ENCODE assay signal across 20 cellular contexts in genomic region chr17:27608330-27609230, GRCh38. TPM values are rescaled to one million over a fixed set of nuclear protein-coding genes. Genes with fewer than 3 reads are reported as not detected.
A peak's percentile ranks its signal among the peaks of the same experiment; 100 is the strongest.
DNase-seq lines count a peak whose midpoint lies in the region; ATAC-seq, FAIRE-seq and TF ChIP-seq lines count a peak whose summit lies in the region.
"Had no signal": no experiment of that assay in that cellular context is flagged by ENCODE, and none has a peak within 500 bp of the region (broad histone marks: within the 10 kb centered on the region; RNA-seq: fewer than 3 reads in every experiment).

No MANE protein-coding gene starts in this region.

- peak; percentile 58 for ATAC-seq in GM18520 (IDR thresholded peaks at IDR 0.05; ENCODE audit: unreplicated experiment)
- peak; percentile 25; the same call in 1 of the 3 replicates for ATAC-seq in RWPE2 (ENCODE audit: low read depth)
- no peak for ATAC-seq in HepG2
- ATAC-seq in GM21447 (IDR thresholded peaks at IDR 0.05; ENCODE audit: unreplicated experiment): no peak

- H2AFZ ChIP-seq in HepG2 (ENCODE audit: low read length): no peak overlapping the region

- H3K9me3 ChIP-seq in RWPE2 (ENCODE audit: severe bottlenecking) (no peaks in the 10 kb centered on the region), HepG2 (ENCODE audit: low read length) (no peaks in the 10 kb centered on the region)
- H3K9me3 ChIP-seq: thyroid gland had no signal

- H3K27ac ChIP-seq in RWPE2 (ENCODE audit: poor library complexity, severe bottlenecking) (no peak overlapping the region), HepG2 (ENCODE audit: extremely low read length, insufficient read depth, low read length) (no peak overlapping the region)
- H3K27ac ChIP-seq: brain microvascular endothelial cell, foreskin keratinocyte, thyroid gland had no signal

- TF ChIP-seq EP300 in HepG2 (IDR thresholded peaks at IDR 0.05; ENCODE audit: low read depth in 2 of 2, low read length in 2 of 2): no peak
- TF ChIP-seq EP300 in HepG2 (CRISPR knock-in tag; IDR thresholded peaks at IDR 0.05; ENCODE audit: borderline replicate concordance): no peak

- H3K4me1 ChIP-seq in RWPE2 (ENCODE audit: insufficient read depth, poor library complexity, severe bottlenecking) (no peaks in the 10 kb centered on the region), HepG2 (ENCODE audit: insufficient read depth, low read length) (no peaks in the 10 kb centered on the region)
- H3K4me1 ChIP-seq: foreskin keratinocyte, thyroid gland had no signal

- no peaks in the 10 kb centered on the region for H4K20me1 ChIP-seq in HepG2 (ENCODE audit: insufficient read depth, low read length)

- no peaks in the 10 kb centered on the region for H3K9me3 Mint-ChIP-seq in activated CD4-positive, alpha-beta memory T cell treated with anti-CD3 and anti-CD28 coated beads for 36 hours
- no peaks in the 10 kb centered on the region for H3K9me3 Mint-ChIP-seq in activated CD4-positive, alpha-beta memory T cell treated with anti-CD3 and anti-CD28 coated beads, Interleukin-2, amount 10 ng/mL, durations not matched to agents 7 days and 5 days
- H3K9me3 Mint-ChIP-seq: CD4-positive, alpha-beta T cell had no signal

- no peaks in the 10 kb centered on the region for H3K79me2 ChIP-seq in HepG2 (ENCODE audit: insufficient read depth, low read length)

- no peaks in the 10 kb centered on the region for H3K27me3 ChIP-seq in RWPE2 (ENCODE audit: insufficient read depth, poor library complexity, severe bottlenecking)
- H3K27me3 ChIP-seq in HepG2 (ENCODE audit: control insufficient read depth in 1 of 2, insufficient read depth in 2 of 2, low read length in 2 of 2): no peaks in the 10 kb centered on the region
- H3K27me3 ChIP-seq: brain microvascular endothelial cell, foreskin keratinocyte, thyroid gland had no signal

- H3K9ac ChIP-seq in HepG2 (ENCODE audit: insufficient read depth, low read depth, low read length): no peak overlapping the region

- intact Hi-C loops in activated CD4-positive, alpha-beta memory T cell treated with anti-CD3 and anti-CD28 coated beads for 36 hours (cut with micrococcal nuclease): no loop called here
- intact Hi-C loops in HepG2 (cut with micrococcal nuclease; ENCODE audit: unreplicated experiment): loop anchor here (2.0 to 10.0 kb wide), 4 partner anchors 42 to 374 kb away; no protein-coding TSS in a partner anchor

- no peak overlapping the region for H3K4me3 Mint-ChIP-seq in activated CD4-positive, alpha-beta memory T cell treated with anti-CD3 and anti-CD28 coated beads for 36 hours
- no peak overlapping the region for H3K4me3 Mint-ChIP-seq in activated CD4-positive, alpha-beta memory T cell treated with anti-CD3 and anti-CD28 coated beads, Interleukin-2, amount 10 ng/mL, durations not matched to agents 7 days and 5 days
- H3K4me3 Mint-ChIP-seq: activated naive CD8-positive, alpha-beta T cell; CD4-positive, alpha-beta T cell had no signal

- FAIRE-seq in HepG2 (lab: Jason Lieb, UNC): no peak
- FAIRE-seq: endothelial cell of umbilical vein, HTR-8/SVneo had no signal

- H3K4me3 ChIP-seq in RWPE2 (ENCODE audit: severe bottlenecking) (no peak overlapping the region), HepG2 (replicated peaks in 1 of 3; ENCODE audit: insufficient read depth in 1 of 3, low read depth in 2 of 3, low read length in 3 of 3) (no peak overlapping the region)
- H3K4me3 ChIP-seq: thyroid gland had no signal

- H3K27me3 Mint-ChIP-seq in activated CD4-positive, alpha-beta memory T cell treated with anti-CD3 and anti-CD28 coated beads for 36 hours: no peaks in the 10 kb centered on the region
- H3K27me3 Mint-ChIP-seq in activated CD4-positive, alpha-beta memory T cell treated with anti-CD3 and anti-CD28 coated beads, Interleukin-2, amount 10 ng/mL, durations not matched to agents 7 days and 5 days: no peaks in the 10 kb centered on the region
- H3K27me3 Mint-ChIP-seq: activated naive CD8-positive, alpha-beta T cell; CD4-positive, alpha-beta T cell had no signal

- CTCF ChIA-PET in activated CD4-positive, alpha-beta memory T cell treated with anti-CD3 and anti-CD28 coated beads for 36 hours (lab: Charles Lee): interaction anchor here (0.9 to 4.4 kb wide), 7 partner anchors 9 to 370 kb away, joined by 3 to 46 read pairs (median 4); no protein-coding TSS in a partner anchor
- CTCF ChIA-PET in activated CD4-positive, alpha-beta memory T cell treated with anti-CD3 and anti-CD28 coated beads, Interleukin-2, amount 10 ng/mL, durations not matched to agents 7 days and 5 days (lab: Charles Lee): interaction anchor here (1.1 to 6.4 kb wide), 4 partner anchors 9 to 42 kb away, joined by 4 to 57 read pairs (median 12); no protein-coding TSS in a partner anchor
- CTCF ChIA-PET in HepG2 (lab: Yijun Ruan, JAX; ENCODE audit: low intra/inter-chr PET ratio, low total read pairs): interaction anchor here (2.4 kb wide), 1 partner anchor 43 kb away, joined by 7 read pairs; no protein-coding TSS in a partner anchor

- peak; percentile 34 for DNase-seq in activated CD4-positive, alpha-beta memory T cell treated with anti-CD3 and anti-CD28 coated beads for 36 hours
- DNase-seq in activated CD4-positive, alpha-beta memory T cell treated with anti-CD3 and anti-CD28 coated beads, Interleukin-2, amount 10 ng/mL, durations not matched to agents 7 days and 5 days: no peak
- DNase-seq in RWPE2 (ENCODE audit: low spot score): no peak
- peak; percentile 13 for DNase-seq in HepG2 (ENCODE audit: low spot score)
- no peak for DNase-seq in erythroblast (lab: John Stamatoyannopoulos, UW)
- no peak for DNase-seq in DMS79 (lab: John Stamatoyannopoulos, UW)
- DNase-seq: brain microvascular endothelial cell; DMS79 treated with DMSO at 0.1 percent for 48 hours; foreskin keratinocyte; GOT3; islet precursor cell; NCI-H2081; NK-92 treated with Interleukin-12 subunit alpha and Interleukin-12 subunit beta, amount 100 ng/mL, for 24 hours; thyroid gland had no signal

- TF ChIP-seq POLR2A in HepG2 (IDR thresholded peaks at IDR 0.05; ENCODE audit: insufficient read depth in 1 of 2, low read depth in 2 of 2, low read length in 2 of 2) (no peak), erythroblast (IDR thresholded peaks at IDR 0.05; ENCODE audit: low read length) (no peak)

- no peak overlapping the region for H3K4me2 ChIP-seq in HepG2 (ENCODE audit: low read depth, low read length)

- in situ Hi-C loops in HepG2 (cut with HindIII; ENCODE audit: extremely low pct_ligation_motif_present, low pct_unique_long_range_greater_than_20kb): loop anchor here (5.0 kb wide), 1 partner anchor 44 kb away; no protein-coding TSS in a partner anchor

- H3K36me3 ChIP-seq in RWPE2 (ENCODE audit: low read depth) (no peaks in the 10 kb centered on the region), HepG2 (replicated peaks in 1 of 2; ENCODE audit: control insufficient read depth in 1 of 2, insufficient read depth in 2 of 2, low read length in 2 of 2) (peaks cover 30 to 62% of the 10 kb centered on the region in 2 experiments)

- POLR2A ChIA-PET in activated CD4-positive, alpha-beta memory T cell treated with anti-CD3 and anti-CD28 coated beads for 36 hours (lab: Charles Lee): interaction anchor here (0.6 kb wide), 1 partner anchor 138 kb away, joined by 3 read pairs; no protein-coding TSS in a partner anchor
- POLR2A ChIA-PET in activated CD4-positive, alpha-beta memory T cell treated with anti-CD3 and anti-CD28 coated beads, Interleukin-2, amount 10 ng/mL, durations not matched to agents 7 days and 5 days (lab: Charles Lee): no interaction called here
- POLR2A ChIA-PET in HepG2 (lab: Yijun Ruan, JAX): no interaction called here

- no peak overlapping the region for H3K27ac Mint-ChIP-seq in activated CD4-positive, alpha-beta memory T cell treated with anti-CD3 and anti-CD28 coated beads for 36 hours
- H3K27ac Mint-ChIP-seq in activated CD4-positive, alpha-beta memory T cell treated with anti-CD3 and anti-CD28 coated beads, Interleukin-2, amount 10 ng/mL, durations not matched to agents 7 days and 5 days: no peak overlapping the region
- H3K27ac Mint-ChIP-seq: activated naive CD8-positive, alpha-beta T cell; CD4-positive, alpha-beta T cell had no signal

- no TSS peak for BruUV-seq in HepG2 (replicated peaks; lab: Mats Ljungman, UMichigan)

- peaks cover 24% of the 10 kb centered on the region for H3K4me1 Mint-ChIP-seq in activated CD4-positive, alpha-beta memory T cell treated with anti-CD3 and anti-CD28 coated beads for 36 hours (ENCODE audit: low read depth)
- H3K4me1 Mint-ChIP-seq in activated CD4-positive, alpha-beta memory T cell treated with anti-CD3 and anti-CD28 coated beads, Interleukin-2, amount 10 ng/mL, durations not matched to agents 7 days and 5 days: peaks cover 17% of the 10 kb centered on the region

- TF ChIP-seq RAD21 in HepG2 (CRISPR knock-in tag; IDR thresholded peaks at IDR 0.05): no peak

- TF ChIP-seq CTCF in RWPE2 (IDR thresholded peaks at IDR 0.05; ENCODE audit: poor library complexity, severe bottlenecking) (no peak), HepG2 (CRISPR knock-in tag; IDR thresholded peaks at IDR 0.05) (no peak)

- WGBS in HepG2 (ENCODE audit: low lambda C conversion rate): 88% methylated on average over 9 of the region's 11 CpGs

- H3K36me3 Mint-ChIP-seq in activated CD4-positive, alpha-beta memory T cell treated with anti-CD3 and anti-CD28 coated beads for 36 hours: peaks cover 58% of the 10 kb centered on the region
- H3K36me3 Mint-ChIP-seq in activated CD4-positive, alpha-beta memory T cell treated with anti-CD3 and anti-CD28 coated beads, Interleukin-2, amount 10 ng/mL, durations not matched to agents 7 days and 5 days (ENCODE audit: low read depth): peaks cover 32% of the 10 kb centered on the region

RNA-seq across cellular contexts. Expression of gene LGALS9, which starts 22.4 kb away (rescaled TPM):
- total RNA-seq in activated CD4-positive, alpha-beta memory T cell treated with anti-CD3 and anti-CD28 coated beads for 36 hours: 10 to 100 TPM; 44.3 to 45.4 TPM
- total RNA-seq in activated CD4-positive, alpha-beta memory T cell treated with anti-CD3 and anti-CD28 coated beads, Interleukin-2, amount 10 ng/mL, durations not matched to agents 7 days and 5 days: 100 to 1,000 TPM; 238 to 240 TPM
- total RNA-seq in HepG2 (2016; rRNA removed; fragmentation: Illumina TruSeq; extraction: Trizol): 0.40 and 0.56 TPM in 2 replicates
- not detected in 2 replicates for total RNA-seq in HepG2 (2016; cell fraction: cytosol; rRNA removed; fragmentation: Illumina TruSeq; extraction: Trizol; ENCODE audit: low read depth)
- 0.26 TPM in 1 of 2 replicates, not detected in the other for total RNA-seq in HepG2 (2016; cell fraction: insoluble cytoplasmic fraction; rRNA removed; fragmentation: Illumina TruSeq; extraction: Trizol)
- total RNA-seq in HepG2 (2016; cell fraction: membrane; rRNA removed; fragmentation: Illumina TruSeq; extraction: Trizol): 0.48 TPM in 1 of 2 replicates, not detected in the other
- total RNA-seq in HepG2 (2016; cell fraction: nucleus; rRNA removed; fragmentation: Illumina TruSeq; extraction: Trizol): 0.41 and 0.59 TPM in 2 replicates
- 1.4 and 1.6 TPM in 2 replicates for polyA plus RNA-seq in HepG2 (2011; rRNA removed)
- polyA plus RNA-seq in HepG2 (2011; cell fraction: cytosol; rRNA removed): 0.46 and 0.60 TPM in 2 replicates
- polyA plus RNA-seq in HepG2 (2011; cell fraction: nucleus; rRNA removed): 3.3 and 4.3 TPM in 2 replicates
- 2.2 and 2.8 TPM in 2 replicates for polyA plus RNA-seq in HepG2 (2012)
- 0.15 and 0.23 TPM in 2 replicates for polyA plus RNA-seq in HepG2 (2016; cell fraction: cytosol; fragmentation: Illumina TruSeq; extraction: Trizol; ENCODE audit: low read depth)
- polyA plus RNA-seq in HepG2 (2016; cell fraction: insoluble cytoplasmic fraction; fragmentation: Illumina TruSeq; extraction: Trizol; ENCODE audit: low read depth): 0.28 and 0.61 TPM in 2 replicates
- polyA plus RNA-seq in HepG2 (2016; cell fraction: membrane; fragmentation: Illumina TruSeq; extraction: Trizol; ENCODE audit: low read depth): 0.21 and 0.37 TPM in 2 replicates
- polyA plus RNA-seq in HepG2 (2016; cell fraction: nucleus; fragmentation: Illumina TruSeq; extraction: Trizol; ENCODE audit: insufficient read depth, low read depth): 1.3 and 2.3 TPM in 2 replicates
- polyA minus RNA-seq in HepG2 (2011; rRNA and poly(A)+ RNA removed; ENCODE audit: low replicate concordance): 1.6 and 2.5 TPM in 2 replicates
- 0.62 TPM in 1 of 2 replicates, not detected in the other for polyA minus RNA-seq in HepG2 (2011; cell fraction: cytosol; rRNA and poly(A)+ RNA removed)
- 3.3 and 3.4 TPM in 2 replicates for polyA minus RNA-seq in HepG2 (2011; cell fraction: nucleus; rRNA and poly(A)+ RNA removed)

Comparison
In these comparisons a context has a peak if more than half of its experiments do, and no peak if none do; other contexts are left out.
1. DNase-seq: peak in activated CD4-positive, alpha-beta memory T cell treated with anti-CD3 and anti-CD28 coated beads for 36 hours (single experiment) and HepG2 (single experiment); none in activated CD4-positive, alpha-beta memory T cell treated with anti-CD3 and anti-CD28 coated beads, Interleukin-2, amount 10 ng/mL, durations not matched to agents 7 days and 5 days (single experiment), RWPE2 (single experiment), erythroblast (0 of 2) and DMS79 (single experiment).
2. ATAC-seq: peak in GM18520 (single experiment) and RWPE2 (single experiment); none in HepG2 (single experiment) and GM21447 (single experiment).
3. RNA of gene LGALS9, which starts 22.4 kb away (total RNA-seq): 238 to 240 TPM in activated CD4-positive, alpha-beta memory T cell treated with anti-CD3 and anti-CD28 coated beads, Interleukin-2, amount 10 ng/mL, durations not matched to agents 7 days and 5 days and 44.3 to 45.4 TPM in activated CD4-positive, alpha-beta memory T cell treated with anti-CD3 and anti-CD28 coated beads for 36 hours; 0.26 to 0.59 TPM in HepG2; every median in the first group is over 10 times any median in the second.